8 cellular contexts compared by ENCODE assay signal in genomic region chr7:158821173-158822021, GRCh38. TPM values are rescaled to one million over a fixed set of nuclear protein-coding genes. Genes with fewer than 3 reads are reported as not detected.
DNase-seq lines count a peak whose midpoint lies in the region; ATAC-seq and TF ChIP-seq lines count a peak whose summit lies in the region.

No MANE protein-coding gene starts in this region.

- DNase-seq in CD4-positive, alpha-beta memory T cell, result peak in 1 of 5 donors; percentile 48
- peak; percentile 61 for DNase-seq in NCI-H2227 (lab: John Stamatoyannopoulos, UW; ENCODE audit: unreplicated experiment)
- peak in 3 of 61 donors; percentile 9 to 30 (median 18) for DNase-seq in caudate nucleus (lab: John Stamatoyannopoulos, UW)
- DNase-seq in GM10266 (ENCODE audit: extremely low spot score), result no peak
- DNase-seq in NCI-H748 (lab: John Stamatoyannopoulos, UW; ENCODE audit: unreplicated experiment), result no peak
- no peak for DNase-seq in activated effector memory CD4-positive, alpha-beta T cell treated with Interleukin-2 at 50 U/mL for 16 hours

- H3K27ac Mint-ChIP-seq in CD4-positive, alpha-beta memory T cell, result peak overlapping the region; percentile 89 to 97 (median 93)

- H3K9ac ChIP-seq in muscle layer of colon (ENCODE audit: low read length), result peak overlapping the region; percentile 22

- H3K4me1 Mint-ChIP-seq in CD4-positive, alpha-beta memory T cell, result peaks cover 61 to 90% (median 75%) of the 10 kb centered on the region in 4 donors

- H3K36me3 Mint-ChIP-seq in CD4-positive, alpha-beta memory T cell, result peaks cover 0 to 15% of the 10 kb centered on the region in 2 donors

- H3K4me1 ChIP-seq in CD4-positive, alpha-beta memory T cell (ENCODE audit: insufficient read depth, low read length), result peaks cover 95% of the 10 kb centered on the region
- peaks cover 61% of the 10 kb centered on the region for H3K4me1 ChIP-seq in muscle layer of colon (ENCODE audit: insufficient read depth, low read length)

- H3K9me3 ChIP-seq in CD4-positive, alpha-beta memory T cell (ENCODE audit: control insufficient read depth in 1 of 2, low read length in 2 of 2), result no peaks in the 10 kb centered on the region
- no peaks in the 10 kb centered on the region for H3K9me3 ChIP-seq in muscle layer of colon (ENCODE audit: low read length)

- no peaks in the 10 kb centered on the region for H3K36me3 ChIP-seq in CD4-positive, alpha-beta memory T cell (ENCODE audit: insufficient read depth, low read length)
- no peaks in the 10 kb centered on the region for H3K36me3 ChIP-seq in muscle layer of colon (ENCODE audit: insufficient read depth, low read length)

- H3K4me3 ChIP-seq in CD4-positive, alpha-beta memory T cell (ENCODE audit: low read length in 2 of 2), result peak overlapping the region; percentile 13 to 19
- H3K4me3 ChIP-seq in muscle layer of colon (ENCODE audit: low read depth in 1 of 2, low read length in 2 of 2), result no peak overlapping the region

- CTCF ChIA-PET in CD4-positive, alpha-beta memory T cell (lab: Charles Lee; ENCODE audit: partially characterized antibody), result interaction anchor here (1.3 kb wide), 1 partner anchor 38 kb away, joined by 5 read pairs; no protein-coding TSS in a partner anchor

- POLR2A ChIA-PET in CD4-positive, alpha-beta memory T cell (lab: Charles Lee; ENCODE audit: partially characterized antibody), result interaction anchor here (13.5 kb wide), 1 partner anchor 12 kb away, joined by 255 read pairs; no protein-coding TSS in a partner anchor

- H3K4me3 Mint-ChIP-seq in CD4-positive, alpha-beta memory T cell, result peak overlapping the region; percentile 58 to 88 (median 76)

- ATAC-seq in HG03139 (IDR thresholded peaks at IDR 0.05; ENCODE audit: unreplicated experiment), result no peak

- H3K27ac ChIP-seq in CD4-positive, alpha-beta memory T cell (ENCODE audit: low read depth, low read length), result peak overlapping the region; percentile 51
- H3K27ac ChIP-seq in caudate nucleus (ENCODE audit: low read depth, low read length) (peak overlapping the region; percentile 28), muscle layer of colon (ENCODE audit: low read depth, low read length) (peak overlapping the region; percentile 82)

- H3K27me3 Mint-ChIP-seq in CD4-positive, alpha-beta memory T cell, result no peaks in the 10 kb centered on the region

- intact Hi-C loops in CD4-positive, alpha-beta memory T cell (cut with micrococcal nuclease), result no loop called here

- no peak for TF ChIP-seq CTCF in GM10266 (IDR thresholded peaks at IDR 0.05; ENCODE audit: control insufficient read depth, insufficient read depth, low read depth, missing control alignments)

- H3K27me3 ChIP-seq in CD4-positive, alpha-beta memory T cell (ENCODE audit: insufficient read depth, low read length), result no peaks in the 10 kb centered on the region
- no peaks in the 10 kb centered on the region for H3K27me3 ChIP-seq in muscle layer of colon (ENCODE audit: control insufficient read depth in 1 of 2, insufficient read depth in 2 of 2, low read length in 2 of 2)

- peaks cover 0 to 1% (median 0%) of the 10 kb centered on the region in 8 donors for H3K9me3 Mint-ChIP-seq in CD4-positive, alpha-beta memory T cell

RNA-seq across cellular contexts. Expression of gene ESYT2, which starts 7.9 kb away (rescaled TPM):
- 100 to 1,000 TPM; 114 to 116 TPM for total RNA-seq in CD4-positive, alpha-beta memory T cell
- 10 to 100 TPM; 52.3 to 99.4 TPM for polyA plus RNA-seq in CD4-positive, alpha-beta memory T cell

RNA-seq across cellular contexts. Expression of gene DYNC2I1, which starts 35.0 kb away (rescaled TPM):
- total RNA-seq in CD4-positive, alpha-beta memory T cell, result 10 to 100 TPM; 14.7 to 15.2 TPM
- polyA plus RNA-seq in CD4-positive, alpha-beta memory T cell, result 10 to 100 TPM in 1 of 2 donors, 1 to 10 TPM in 1; 6.2 to 24.1 TPM

Comparison
In these comparisons a context has a peak if more than half of its experiments do, and no peak if none do; other contexts are left out.
1. H3K27ac ChIP-seq: peak in every context shown above with its lines; median percentile 82 in muscle layer of colon; 51 in CD4-positive, alpha-beta memory T cell; 28 in caudate nucleus.
2. H3K4me3 ChIP-seq: peak in CD4-positive, alpha-beta memory T cell (2 of 2); none in muscle layer of colon (0 of 2).